ENCODE assay signal across 13 cellular contexts in the genomic region with DNA sequence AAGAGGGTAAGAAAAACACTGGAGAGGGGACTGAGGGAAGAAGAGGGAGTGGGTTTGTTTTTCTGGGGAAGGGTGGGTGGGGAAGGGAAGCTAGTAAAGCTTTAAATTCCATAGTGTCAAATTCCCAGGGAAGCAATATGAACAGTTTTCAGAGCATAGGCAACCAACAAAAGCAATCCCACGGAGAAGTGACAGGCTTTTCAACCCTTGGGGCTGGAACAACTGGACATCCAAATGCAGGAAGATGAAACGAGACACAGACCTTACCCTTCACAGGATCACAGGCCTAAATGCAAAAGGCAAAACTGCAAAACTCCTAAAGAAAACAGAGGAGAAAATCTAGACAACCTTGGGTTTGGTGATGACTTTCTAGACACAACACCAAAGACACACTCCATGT.
DNase-seq lines count a peak whose midpoint lies in the region; ATAC-seq and TF ChIP-seq lines count a peak whose summit lies in the region.
"Had no signal": no experiment of that assay in that cellular context is flagged by ENCODE, and none has a peak within 500 bp of the region (broad histone marks: within the 10 kb centered on the region; RNA-seq: fewer than 3 reads in every experiment).

No MANE protein-coding gene starts in this region.

- H3K27me3 ChIP-seq in esophagus squamous epithelium (no peaks in the 10 kb centered on the region), prostate gland (replicated peaks; ENCODE audit: insufficient read depth) (no peaks in the 10 kb centered on the region), endodermal cell (ENCODE audit: control insufficient read depth, insufficient read depth, low read length, poor library complexity, severe bottlenecking) (no peaks in the 10 kb centered on the region)
- H3K27me3 ChIP-seq: BLaER1 had no signal

- H3K36me3 ChIP-seq in esophagus squamous epithelium, result no peaks in the 10 kb centered on the region
- H3K36me3 ChIP-seq in prostate gland, result no peaks in the 10 kb centered on the region
- peaks cover under 1% of the 10 kb centered on the region for H3K36me3 ChIP-seq in endodermal cell (ENCODE audit: control insufficient read depth, insufficient read depth, low read length)

- intact Hi-C loops in esophagus squamous epithelium (cut with DNase I), result no loop called here
- intact Hi-C loops in prostate gland (cut with DNase I), result no loop called here

- TF ChIP-seq POLR2A in esophagus squamous epithelium (IDR thresholded peaks at IDR 0.05) (no peak), prostate gland (IDR thresholded peaks at IDR 0.05) (no peak)

- no peaks in the 10 kb centered on the region for H3K27me3 Mint-ChIP-seq in stimulated activated naive CD8-positive, alpha-beta T cell treated with anti-CD3 and anti-CD28 coated beads, Interleukin-15, Interleukin-2, amounts not matched to agents 100 ng/mL and 50 ng/mL, for 24 hours
- H3K27me3 Mint-ChIP-seq in endodermal cell (ENCODE audit: insufficient read depth), result peaks cover 3% of the 10 kb centered on the region
- H3K27me3 Mint-ChIP-seq: activated B cell treated with CpG ODN at 0.5 μM for 24 hours had no signal

- H3K9ac ChIP-seq in endodermal cell (ENCODE audit: extremely low read depth, low read length, poor library complexity, severe bottlenecking), result no peak overlapping the region
- H3K9ac ChIP-seq: BLaER1 had no signal

- H3K4me1 ChIP-seq in esophagus squamous epithelium (peaks cover 16 to 96% (median 35%) of the 10 kb centered on the region in 3 donors), prostate gland (replicated peaks) (peaks cover 29% of the 10 kb centered on the region), endodermal cell (ENCODE audit: control insufficient read depth, insufficient read depth, low read length) (peaks cover 11% of the 10 kb centered on the region)

- H3K9me3 ChIP-seq in esophagus squamous epithelium, result no peaks in the 10 kb centered on the region
- no peaks in the 10 kb centered on the region for H3K9me3 ChIP-seq in prostate gland
- H3K9me3 ChIP-seq in endodermal cell (ENCODE audit: control insufficient read depth, low read length), result no peaks in the 10 kb centered on the region

- 63 to 64% methylated on average over 2 of the region's 2 CpGs for WGBS in esophagus squamous epithelium, 2 donors
- 37% methylated on average over 2 of the region's 2 CpGs for WGBS in prostate gland
- 65 to 80% methylated on average over 2 of the region's 2 CpGs for WGBS in endodermal cell (ENCODE audit: insufficient coverage in 1 of 2, insufficient read length in 1 of 2), 2 experiments

- peak overlapping the region; percentile 96 for H3K27ac Mint-ChIP-seq in stimulated activated naive CD8-positive, alpha-beta T cell treated with anti-CD3 and anti-CD28 coated beads, Interleukin-15, Interleukin-2, amounts not matched to agents 100 ng/mL and 50 ng/mL, for 24 hours
- H3K27ac Mint-ChIP-seq in endodermal cell, result no peak overlapping the region
- H3K27ac Mint-ChIP-seq: activated B cell treated with CpG ODN at 0.5 μM for 24 hours had no signal

- DNase-seq in stimulated activated naive CD8-positive, alpha-beta T cell treated with anti-CD3 and anti-CD28 coated beads, Interleukin-15, Interleukin-2, amounts not matched to agents 100 U/mL and 50 U/mL, for 24 hours, result no peak
- DNase-seq in esophagus squamous epithelium (lab: John Stamatoyannopoulos, UW), result no peak
- DNase-seq in prostate gland (ENCODE audit: low spot score), result no peak
- DNase-seq in NCI-H187 treated with DMSO at 0.1 percent for 48 hours (lab: John Stamatoyannopoulos, UW), result no peak
- DNase-seq in endodermal cell, result no peak
- no peak for DNase-seq in H4 (ENCODE audit: low spot score)
- DNase-seq: activated B cell treated with CpG ODN at 0.5 μM for 24 hours, DMS79 treated with DMSO at 0.1 percent for 48 hours, NCI-H82 had no signal

- H3K9me3 Mint-ChIP-seq in stimulated activated naive CD8-positive, alpha-beta T cell treated with anti-CD3 and anti-CD28 coated beads, Interleukin-15, Interleukin-2, amounts not matched to agents 100 ng/mL and 50 ng/mL, for 24 hours, result no peaks in the 10 kb centered on the region
- no peaks in the 10 kb centered on the region for H3K9me3 Mint-ChIP-seq in endodermal cell
- H3K9me3 Mint-ChIP-seq: activated B cell treated with CpG ODN at 0.5 μM for 24 hours had no signal

- TF ChIP-seq CTCF in esophagus squamous epithelium (IDR thresholded peaks at IDR 0.05) (no peak), prostate gland (IDR thresholded peaks at IDR 0.05) (no peak), endodermal cell (conservative IDR thresholded peaks at IDR 0.05) (no peak)

- no peak for ATAC-seq in stimulated activated naive CD8-positive, alpha-beta T cell treated with anti-CD3 and anti-CD28 coated beads, Interleukin-15, Interleukin-2, amounts not matched to agents 100 U/mL and 50 U/mL, for 24 hours
- ATAC-seq in HG02981 (IDR thresholded peaks at IDR 0.05; ENCODE audit: unreplicated experiment), result no peak

- peaks cover 22% of the 10 kb centered on the region for H3K36me3 Mint-ChIP-seq in stimulated activated naive CD8-positive, alpha-beta T cell treated with anti-CD3 and anti-CD28 coated beads, Interleukin-15, Interleukin-2, amounts not matched to agents 100 ng/mL and 50 ng/mL, for 24 hours (ENCODE audit: low read depth)
- H3K36me3 Mint-ChIP-seq in endodermal cell (ENCODE audit: low read depth), result peaks cover 2% of the 10 kb centered on the region

- no peak overlapping the region for H3K4me3 Mint-ChIP-seq in stimulated activated naive CD8-positive, alpha-beta T cell treated with anti-CD3 and anti-CD28 coated beads, Interleukin-15, Interleukin-2, amounts not matched to agents 100 ng/mL and 50 ng/mL, for 24 hours
- no peak overlapping the region for H3K4me3 Mint-ChIP-seq in endodermal cell
- H3K4me3 Mint-ChIP-seq: activated B cell treated with CpG ODN at 0.5 μM for 24 hours had no signal

- H3K27ac ChIP-seq in esophagus squamous epithelium, result peak overlapping the region in 3 of 4 donors; percentile 77 to 85 (median 83)
- peak overlapping the region; percentile 79 to 81 for H3K27ac ChIP-seq in prostate gland
- H3K27ac ChIP-seq in endodermal cell (ENCODE audit: low read depth, low read length), result no peak overlapping the region
- H3K27ac ChIP-seq: SK-N-MC had no signal

- H3K4me1 Mint-ChIP-seq in stimulated activated naive CD8-positive, alpha-beta T cell treated with anti-CD3 and anti-CD28 coated beads, Interleukin-15, Interleukin-2, amounts not matched to agents 100 ng/mL and 50 ng/mL, for 24 hours (ENCODE audit: low read depth), result peaks cover 97% of the 10 kb centered on the region
- peaks cover 46% of the 10 kb centered on the region for H3K4me1 Mint-ChIP-seq in endodermal cell

- no peak overlapping the region for H3K4me3 ChIP-seq in esophagus squamous epithelium
- no peak overlapping the region for H3K4me3 ChIP-seq in prostate gland
- no peak overlapping the region for H3K4me3 ChIP-seq in endodermal cell (ENCODE audit: low read length)
- H3K4me3 ChIP-seq: BLaER1, SK-N-MC had no signal
